Comparison of ENCODE assay signal across 1 cellular context in genomic region chr18:4455113-4455811, GRCh38.
A peak's percentile ranks its signal among the peaks of the same experiment; 100 is the strongest.
TF ChIP-seq lines count a peak whose summit lies in the region.

TSS of gene DLGAP1 (minus strand) at chr18:4455307.

TF ChIP-seq in H1, 55 proteins besides CTCF, POLR2A, EP300 and RAD21 (continued from another document):
- TF ChIP-seq, protein P1, sequence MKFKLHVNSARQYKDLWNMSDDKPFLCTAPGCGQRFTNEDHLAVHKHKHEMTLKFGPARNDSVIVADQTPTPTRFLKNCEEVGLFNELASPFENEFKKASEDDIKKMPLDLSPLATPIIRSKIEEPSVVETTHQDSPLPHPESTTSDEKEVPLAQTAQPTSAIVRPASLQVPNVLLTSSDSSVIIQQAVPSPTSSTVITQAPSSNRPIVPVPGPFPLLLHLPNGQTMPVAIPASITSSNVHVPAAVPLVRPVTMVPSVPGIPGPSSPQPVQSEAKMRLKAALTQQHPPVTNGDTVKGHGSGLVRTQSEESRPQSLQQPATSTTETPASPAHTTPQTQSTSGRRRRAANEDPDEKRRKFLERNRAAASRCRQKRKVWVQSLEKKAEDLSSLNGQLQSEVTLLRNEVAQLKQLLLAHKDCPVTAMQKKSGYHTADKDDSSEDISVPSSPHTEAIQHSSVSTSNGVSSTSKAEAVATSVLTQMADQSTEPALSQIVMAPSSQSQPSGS (IDR thresholded peaks at IDR 0.05; ENCODE audit: low read length): 0 out of 2 replicates have a peak, but pooled peaks have one; percentile 42
- TF ChIP-seq TEAD4 (IDR thresholded peaks at IDR 0.05; ENCODE audit: low read depth, low read length): no peak
- no peak for TF ChIP-seq HDAC6 (IDR thresholded peaks at IDR 0.05; ENCODE audit: low read depth, low read length)
- no peak for TF ChIP-seq KDM1A (IDR thresholded peaks at IDR 0.05; ENCODE audit: borderline replicate concordance, low read length)
- peak; percentile 89 for TF ChIP-seq MAX (IDR thresholded peaks at IDR 0.05)
- peak; percentile 71 for TF ChIP-seq TBP (IDR thresholded peaks at IDR 0.05; ENCODE audit: low read depth, low read length)
- no peak for TF ChIP-seq CBX5 (IDR thresholded peaks at IDR 0.05; ENCODE audit: low read depth, low read length)
- no peak for TF ChIP-seq TAF7 (optimal IDR thresholded peaks at IDR 0.05; ENCODE audit: borderline replicate concordance, low read depth, low read length)
